In genomic region chr14:24271834-24272263, GRCh38 we compare ENCODE assay signal across 8 cellular contexts. TPM values are rescaled to one million over a fixed set of nuclear protein-coding genes. Genes with fewer than 3 reads are reported as not detected.
DNase-seq lines count a peak whose midpoint lies in the region; ATAC-seq and TF ChIP-seq lines count a peak whose summit lies in the region.

No MANE protein-coding gene starts in this region.

- H3K9me3 Mint-ChIP-seq in T-cell = no peaks in the 10 kb centered on the region

- H3K4me3 ChIP-seq in GM12875 (ENCODE audit: low read depth, low read length) (peak overlapping the region; percentile 67), fibroblast of mammary gland (ENCODE audit: control insufficient read depth, low read depth, low read length) (peak overlapping the region; percentile 91), retinal pigment epithelial cell (ENCODE audit: low read length) (peak overlapping the region; percentile 86)

- ATAC-seq in T-cell (replicated peaks in 1 of 4) (no peak), GM21825 (IDR thresholded peaks at IDR 0.05; ENCODE audit: unreplicated experiment) (no peak)

- peak overlapping the region; percentile 84 to 90 (median 90) for H3K4me3 Mint-ChIP-seq in T-cell

- POLR2A ChIA-PET in T-cell (lab: Charles Lee) = interaction anchor here (0.5 to 2.3 kb wide), 3 partner anchors 29 to 158 kb away, joined by 3 to 19 read pairs (median 5); partner anchors contain the start of genes CBLN3 (in 1 of the 2), KHNYN (in 1 of the 2) and TINF2 (in 1 of the 2)

- no peak for DNase-seq in T-cell
- no peak for DNase-seq in fibroblast of mammary gland (ENCODE audit: low read depth)
- no peak for DNase-seq in retinal pigment epithelial cell (ENCODE audit: low read depth)
- no peak for DNase-seq in activated CD4-positive, CD25-positive, alpha-beta regulatory T cell treated with anti-CD3 and anti-CD28 coated beads, Interleukin-2, amount 50 U/mL, for 72 hours
- DNase-seq in NCI-H1436 (lab: John Stamatoyannopoulos, UW) = no peak
- DNase-seq in AML-193 (lab: John Stamatoyannopoulos, UW) = no peak

- CTCF ChIA-PET in T-cell (lab: Charles Lee) = interaction anchor here in 1 of 2 donors (0.7 to 2.3 kb wide), 6 partner anchors 28 to 160 kb away, joined by 3 to 30 read pairs (median 4); partner anchors contain the start of genes CIDEB and TINF2

- peak overlapping the region; percentile 94 to 97 for H3K27ac Mint-ChIP-seq in T-cell

- H3K36me3 Mint-ChIP-seq in T-cell = peaks cover 17% of the 10 kb centered on the region

- peaks cover 34 to 54% (median 40%) of the 10 kb centered on the region in 3 donors for H3K4me1 Mint-ChIP-seq in T-cell

- TF ChIP-seq CTCF in GM12875 (IDR thresholded peaks at IDR 0.05; ENCODE audit: borderline replicate concordance, insufficient read depth, low read depth, low read length) (no peak), fibroblast of mammary gland (conservative IDR thresholded peaks at IDR 0.05; ENCODE audit: control insufficient read depth, insufficient read depth, low read depth, low read length) (no peak), retinal pigment epithelial cell (conservative IDR thresholded peaks at IDR 0.05; ENCODE audit: low read depth, low read length) (no peak)

- H3K27me3 Mint-ChIP-seq in T-cell = no peaks in the 10 kb centered on the region

RNA-seq across cellular contexts. Expression of gene RABGGTA, which starts 0.5 kb away (rescaled TPM):
- 10 to 100 TPM; 49.3 to 66.5 (median 62.4) TPM for total RNA-seq in T-cell

RNA-seq across cellular contexts. Expression of gene TGM1, which starts 8.9 kb away (rescaled TPM):
- 10 to 100 TPM in 2 of 5 donors, 1 to 10 TPM in 3; 4.9 to 13.5 (median 9.4) TPM for total RNA-seq in T-cell

RNA-seq across cellular contexts. Expression of gene DHRS1, which starts 27.7 kb away (rescaled TPM):
- 10 to 100 TPM; 34.2 to 47.6 (median 39.1) TPM for total RNA-seq in T-cell

RNA-seq across cellular contexts. Expression of gene NOP9, which starts 27.8 kb away (rescaled TPM):
- total RNA-seq in T-cell = 10 to 100 TPM; 29.7 to 33.2 (median 30.8) TPM

RNA-seq across cellular contexts. Expression of gene TINF2, which starts 29.4 kb away (rescaled TPM):
- 100 to 1,000 TPM; 119 to 160 (median 139) TPM for total RNA-seq in T-cell
